ENCODE assay signal across 8 cellular contexts in genomic region chr16:636206-637080, GRCh38. TPM values are rescaled to one million over a fixed set of nuclear protein-coding genes. Genes with fewer than 3 reads are reported as not detected.
A peak's percentile ranks its signal among the peaks of the same experiment; 100 is the strongest.
DNase-seq lines count a peak whose midpoint lies in the region; ATAC-seq, FAIRE-seq and TF ChIP-seq lines count a peak whose summit lies in the region.

TSS of gene METTL26 (minus strand) at chr16:636305. CDS start at chr16:636290, 15 bp downstream.

- H2AFZ ChIP-seq in astrocyte (ENCODE audit: low read depth, low read length) = peak within 1 kb of the TSS; percentile 98

- peak within 1 kb of the TSS; percentile 88 for H3K4me3 Mint-ChIP-seq in astrocyte (ENCODE audit: unreplicated experiment)

- H3K27me3 ChIP-seq in astrocyte (ENCODE audit: insufficient read depth, low read length) (no peaks in the 10 kb centered on the region), aorta (ENCODE audit: control insufficient read depth in 1 of 2, insufficient read depth in 2 of 2, low read length in 1 of 2) (no peaks in the 10 kb centered on the region)

- no peak for TF ChIP-seq CTCF in astrocyte (IDR thresholded peaks at IDR 0.05; ENCODE audit: insufficient read depth, low read depth, low read length)

- peak within 1 kb of the TSS; percentile 81 for H3K9ac ChIP-seq in astrocyte (ENCODE audit: low read length)

- H3K79me2 ChIP-seq in astrocyte (ENCODE audit: insufficient read depth, low read length) = peaks cover 15% of the 10 kb centered on the region

- H3K4me1 ChIP-seq in astrocyte (ENCODE audit: insufficient read depth, low read length) (peaks cover 5% of the 10 kb centered on the region), aorta (ENCODE audit: control insufficient read depth in 1 of 2, insufficient read depth in 2 of 2, low read length in 2 of 2) (no peaks in the 10 kb centered on the region)

- H3K9me3 Mint-ChIP-seq in astrocyte (ENCODE audit: unreplicated experiment) = no peaks in the 10 kb centered on the region

- 0% methylated on average over 70 to 91 of the region's 91 CpGs for WGBS in aorta, 2 donors

- peaks cover 14% of the 10 kb centered on the region for H4K20me1 ChIP-seq in astrocyte (ENCODE audit: insufficient read depth, low read length)

- intact Hi-C loops in aorta (cut with DNase I) = loop anchor here in 1 of 2 donors (5.0 kb wide), 1 partner anchor 49 kb away; no protein-coding TSS in a partner anchor

- peak; percentile 48 for ATAC-seq in GM18508 (IDR thresholded peaks at IDR 0.05; ENCODE audit: insufficient read depth, unreplicated experiment)
- peak; percentile 72 for ATAC-seq in HG02981 (IDR thresholded peaks at IDR 0.05; ENCODE audit: unreplicated experiment)
- ATAC-seq in aorta (ENCODE audit: low FRiP score) = peak; percentile 93

- peak within 1 kb of the TSS; percentile 89 for H3K27ac Mint-ChIP-seq in astrocyte (ENCODE audit: unreplicated experiment)

- no peaks in the 10 kb centered on the region for H3K36me3 Mint-ChIP-seq in astrocyte (ENCODE audit: low read depth, unreplicated experiment)

- H3K4me2 ChIP-seq in astrocyte (ENCODE audit: low read length) = peak within 1 kb of the TSS; percentile 90

- H3K27ac ChIP-seq in astrocyte (ENCODE audit: low read depth, low read length) (peak within 1 kb of the TSS; percentile 81), aorta (ENCODE audit: low read depth in 1 of 2, low read length in 2 of 2) (peak within 1 kb of the TSS in 1 of 2 donors; percentile 89)

- H3K9me3 ChIP-seq in astrocyte (ENCODE audit: insufficient read depth, low read depth, low read length) (no peaks in the 10 kb centered on the region), aorta (ENCODE audit: control insufficient read depth, low read length) (no peaks in the 10 kb centered on the region)

- H3K27me3 Mint-ChIP-seq in astrocyte (ENCODE audit: low read depth, unreplicated experiment) = no peaks in the 10 kb centered on the region

- FAIRE-seq in astrocyte (lab: Jason Lieb, UNC) = no peak

- H3K4me3 ChIP-seq in astrocyte (ENCODE audit: insufficient read depth, low read depth, low read length) = peak within 1 kb of the TSS; percentile 80
- H3K4me3 ChIP-seq in aorta (ENCODE audit: low read length in 2 of 2) = peak within 1 kb of the TSS; percentile 84 to 86

- no peaks in the 10 kb centered on the region for H3K4me1 Mint-ChIP-seq in astrocyte (ENCODE audit: low read depth, unreplicated experiment)

- H3K36me3 ChIP-seq in astrocyte (ENCODE audit: insufficient read depth, low read length) (no peaks in the 10 kb centered on the region), aorta (ENCODE audit: control insufficient read depth in 1 of 2, insufficient read depth in 2 of 2, low read length in 1 of 2) (peaks cover 0 to 2% of the 10 kb centered on the region in 2 donors)

- DNase-seq in NCI-H2029 treated with DMSO at 0.1 percent for 48 hours (lab: John Stamatoyannopoulos, UW) = peak; percentile 78
- peak; percentile 90 for DNase-seq in T-helper 22 cell (ENCODE audit: low read depth)
- DNase-seq in astrocyte (ENCODE audit: low read depth) = peak; percentile 81
- DNase-seq in hepatic stellate cell (ENCODE audit: low spot score) = peak; percentile 97
- peak; percentile 84 for DNase-seq in renal cortical epithelial cell (ENCODE audit: low read depth)
- peak; percentile 98 to 99 for DNase-seq in aorta

RNA-seq across cellular contexts. Expression of gene METTL26, which starts in this region (rescaled TPM):
- total RNA-seq in astrocyte (56.4 and 59.6 TPM in 2 replicates), renal cortical epithelial cell (54.4 and 93.1 TPM in 2 replicates), aorta (10 to 100 TPM; 45.2 to 64.8 TPM)
- 100 to 1,000 TPM in 1 of 2 donors, 10 to 100 TPM in 1; 86.0 to 158 TPM for polyA plus RNA-seq in aorta
